In the genomic region with DNA sequence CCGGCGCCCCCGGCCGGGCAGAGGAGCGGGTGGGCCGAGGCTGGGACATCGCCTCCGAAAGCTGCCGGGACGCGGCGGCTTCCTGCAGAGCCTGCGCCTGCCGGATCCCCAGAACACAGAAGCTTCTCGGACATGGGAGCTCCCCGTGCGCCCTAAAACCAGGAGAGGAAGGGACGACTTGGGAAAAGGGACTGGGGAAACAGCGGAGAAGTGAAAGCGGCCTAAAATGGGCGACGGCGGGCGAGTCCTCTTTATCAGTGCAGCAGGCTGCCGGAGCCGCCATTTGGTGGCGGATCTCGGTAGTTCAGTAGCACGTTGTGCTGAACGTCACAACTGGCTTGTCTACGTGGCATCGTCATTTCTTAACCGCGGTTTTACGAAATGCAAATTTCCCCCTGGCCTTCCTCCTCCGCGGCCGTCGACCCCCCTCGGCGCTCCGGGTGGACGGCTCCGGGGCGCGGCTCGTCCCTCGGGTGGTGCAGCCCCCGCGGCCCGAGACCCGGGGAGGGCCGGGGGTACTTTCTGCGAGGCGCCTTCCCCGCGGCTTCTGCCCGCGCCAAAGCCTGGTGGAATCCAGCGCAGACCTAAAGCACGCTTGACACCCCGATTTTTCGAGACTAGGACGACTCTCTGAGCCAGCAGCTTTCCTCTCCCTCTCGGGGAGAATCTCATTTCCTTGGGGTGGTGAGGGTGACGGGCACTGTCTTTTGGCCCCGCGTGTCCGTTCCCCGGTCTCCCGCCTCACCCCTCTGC, we compare ENCODE assay signal across 7 cellular contexts. TPM values are rescaled to one million over a fixed set of nuclear protein-coding genes. Genes with fewer than 3 reads are reported as not detected.
DNase-seq lines count a peak whose midpoint lies in the region; ATAC-seq and TF ChIP-seq lines count a peak whose summit lies in the region.

No MANE protein-coding gene starts in this region.

- H3K23ac ChIP-seq in neuronal stem cell (ENCODE audit: low read depth, low read length, poor library complexity) = peak overlapping the region; percentile 34

- peak overlapping the region; percentile 93 for H2AK5ac ChIP-seq in neuronal stem cell (ENCODE audit: low read depth, low read length)

- H3K27ac Mint-ChIP-seq in activated T-helper 17 cell treated with anti-CD3 and anti-CD28 coated beads, Interleukin-2, amount 50 U/mL, for 72 hours = peak overlapping the region; percentile 81

- no peaks in the 10 kb centered on the region for H3K79me1 ChIP-seq in neuronal stem cell (ENCODE audit: low read depth, low read length)

- peak; percentile 12 for TF ChIP-seq CTCF in foreskin keratinocyte (conservative IDR thresholded peaks at IDR 0.05)

- peak overlapping the region; percentile 96 for H3K18ac ChIP-seq in neuronal stem cell (ENCODE audit: low read length)

- H4K8ac ChIP-seq in neuronal stem cell (ENCODE audit: low read depth, low read length) = no peak overlapping the region

- H3K4me2 ChIP-seq in neuronal stem cell (ENCODE audit: insufficient read depth, low read length, poor library complexity, severe bottlenecking) = peak overlapping the region; percentile 74

- peak overlapping the region; percentile 44 for H3K9ac ChIP-seq in neuronal stem cell (ENCODE audit: low read depth, low read length, poor library complexity)

- H2BK120ac ChIP-seq in neuronal stem cell (ENCODE audit: low read depth, low read length) = peak overlapping the region; percentile 52

- peaks cover 5% of the 10 kb centered on the region for H3K4me1 ChIP-seq in foreskin keratinocyte
- peaks cover 4 to 9% of the 10 kb centered on the region in 2 donors for H3K4me1 ChIP-seq in neuronal stem cell (ENCODE audit: control insufficient read depth in 2 of 2, insufficient read depth in 1 of 2, low read depth in 1 of 2, low read length in 2 of 2)

- peak overlapping the region; percentile 49 to 62 for H3K4me3 ChIP-seq in neuronal stem cell (ENCODE audit: low read length in 2 of 2)

- peak overlapping the region; percentile 26 for H3K4ac ChIP-seq in neuronal stem cell (ENCODE audit: low read length)

- no peak overlapping the region for H4K91ac ChIP-seq in neuronal stem cell (ENCODE audit: low read depth, low read length, poor library complexity)

- peak overlapping the region; percentile 41 for H2BK12ac ChIP-seq in neuronal stem cell (ENCODE audit: low read length)

- H3K36me3 Mint-ChIP-seq in activated T-helper 17 cell treated with anti-CD3 and anti-CD28 coated beads, Interleukin-2, amount 50 U/mL, for 72 hours (ENCODE audit: low read depth) = peaks cover 37% of the 10 kb centered on the region

- H3K27me3 ChIP-seq in foreskin keratinocyte (peaks cover 65% of the 10 kb centered on the region), neuronal stem cell (ENCODE audit: control insufficient read depth in 3 of 3, insufficient read depth in 3 of 3, low read depth in 1 of 3, low read length in 3 of 3) (peaks cover 28 to 65% (median 39%) of the 10 kb centered on the region in 3 experiments)

- peaks cover 15% of the 10 kb centered on the region for H3K27me3 Mint-ChIP-seq in activated T-helper 17 cell treated with anti-CD3 and anti-CD28 coated beads, Interleukin-2, amount 50 U/mL, for 72 hours

- WGBS in neuronal stem cell (ENCODE audit: extremely low coverage in 2 of 2, insufficient read length in 2 of 2, insufficient replicate concordance in 1 of 2), 2 donors = no CpG with 5 or more reads among the region's 71 CpGs

- H2BK5ac ChIP-seq in neuronal stem cell (ENCODE audit: low read length) = no peak overlapping the region

- peak overlapping the region; percentile 96 for H2AFZ ChIP-seq in neuronal stem cell (ENCODE audit: low read length)

- ATAC-seq in GM18907 (IDR thresholded peaks at IDR 0.05; ENCODE audit: unreplicated experiment) (peak; percentile 62), HG03457 (IDR thresholded peaks at IDR 0.05; ENCODE audit: unreplicated experiment) (peak; percentile 43), foreskin keratinocyte (peak; percentile 70)
- ATAC-seq in activated T-helper 17 cell treated with anti-CD3 and anti-CD28 coated beads, Interleukin-2, amount 50 U/mL, for 72 hours (replicated peaks) = peak; percentile 76

- H3K4me3 Mint-ChIP-seq in activated T-helper 17 cell treated with anti-CD3 and anti-CD28 coated beads, Interleukin-2, amount 50 U/mL, for 72 hours = peak overlapping the region; percentile 80

- no peak overlapping the region for H3K27ac ChIP-seq in foreskin keratinocyte
- H3K27ac ChIP-seq in neuronal stem cell (replicated peaks; ENCODE audit: low read length) = no peak overlapping the region

- peak in 1 of 2 donors; percentile 21 for DNase-seq in foreskin keratinocyte
- no peak for DNase-seq in neuronal stem cell (ENCODE audit: low spot score)
- DNase-seq in GDM1 (lab: John Stamatoyannopoulos, UW) = no peak
- DNase-seq in mesenteric fat pad (ENCODE audit: low spot score) = no peak

- peak overlapping the region; percentile 75 for H3K14ac ChIP-seq in neuronal stem cell (ENCODE audit: low read length)

- peaks cover 12% of the 10 kb centered on the region in 2 donors for H3K9me3 ChIP-seq in neuronal stem cell (replicated peaks in 1 of 2; ENCODE audit: control insufficient read depth in 2 of 2, insufficient read depth in 1 of 2, low read depth in 1 of 2, low read length in 2 of 2)

- peaks cover 4% of the 10 kb centered on the region for H3K9me3 Mint-ChIP-seq in activated T-helper 17 cell treated with anti-CD3 and anti-CD28 coated beads, Interleukin-2, amount 50 U/mL, for 72 hours

- peaks cover 0 to 21% of the 10 kb centered on the region in 2 donors for H3K36me3 ChIP-seq in neuronal stem cell (replicated peaks in 1 of 2; ENCODE audit: control insufficient read depth in 2 of 2, insufficient read depth in 2 of 2, low read length in 2 of 2)

- peak overlapping the region; percentile 8 for H2BK15ac ChIP-seq in neuronal stem cell (ENCODE audit: low read length)

- H3K4me1 Mint-ChIP-seq in activated T-helper 17 cell treated with anti-CD3 and anti-CD28 coated beads, Interleukin-2, amount 50 U/mL, for 72 hours = peaks cover 15% of the 10 kb centered on the region

RNA-seq across cellular contexts. Expression of gene SPAG6, which starts 9.9 kb away (rescaled TPM):
- not detected for total RNA-seq in activated T-helper 17 cell treated with anti-CD3 and anti-CD28 coated beads, Interleukin-2, amount 50 U/mL, for 72 hours
- total RNA-seq in foreskin keratinocyte = not detected in 2 replicates
- not detected in 2 replicates for polyA plus RNA-seq in foreskin keratinocyte
- polyA plus RNA-seq in neuronal stem cell (2013, experiment 1 of 2) = 1.3 TPM
- 1.4 TPM for polyA plus RNA-seq in neuronal stem cell (2013, experiment 2 of 2)
- total RNA-seq in mesenteric fat pad = 0.51 TPM

RNA-seq across cellular contexts. Expression of gene BMI1, which starts 14.5 kb away (rescaled TPM):
- 10 to 100 TPM; 61.4 to 81.1 TPM for total RNA-seq in activated T-helper 17 cell treated with anti-CD3 and anti-CD28 coated beads, Interleukin-2, amount 50 U/mL, for 72 hours
- total RNA-seq in foreskin keratinocyte = 31.5 and 31.8 TPM in 2 replicates
- 8.5 and 11.2 TPM in 2 replicates for polyA plus RNA-seq in foreskin keratinocyte
- polyA plus RNA-seq in neuronal stem cell (2013, experiment 1 of 2) = 17.2 TPM
- polyA plus RNA-seq in neuronal stem cell (2013, experiment 2 of 2) = 18.6 TPM
- 58.1 TPM for total RNA-seq in mesenteric fat pad

RNA-seq across cellular contexts. Expression of gene COMMD3, which starts 19.2 kb away (rescaled TPM):
- total RNA-seq in activated T-helper 17 cell treated with anti-CD3 and anti-CD28 coated beads, Interleukin-2, amount 50 U/mL, for 72 hours = 10 to 100 TPM; 76.9 to 79.3 TPM
- 42.0 and 47.5 TPM in 2 replicates for total RNA-seq in foreskin keratinocyte
- 53.7 and 54.6 TPM in 2 replicates for polyA plus RNA-seq in foreskin keratinocyte
- 26.6 TPM for polyA plus RNA-seq in neuronal stem cell (2013, experiment 1 of 2)
- 25.4 TPM for polyA plus RNA-seq in neuronal stem cell (2013, experiment 2 of 2)
- total RNA-seq in mesenteric fat pad = 46.8 TPM
